ENCODE assay signal across 8 cellular contexts in genomic region chr2:172086349-172087190, GRCh38. TPM values are rescaled to one million over a fixed set of nuclear protein-coding genes. Genes with fewer than 3 reads are reported as not detected.
DNase-seq lines count a peak whose midpoint lies in the region; ATAC-seq and TF ChIP-seq lines count a peak whose summit lies in the region.

No MANE protein-coding gene starts in this region.

- intact Hi-C loops in CD14-positive monocyte (cut with micrococcal nuclease) (no loop called here), posterior vena cava (cut with DNase I) (no loop called here)

- H3K27ac Mint-ChIP-seq in CD14-positive monocyte (peak overlapping the region in 2 of 7 donors; percentile 35 to 46), progenitor cell of endocrine pancreas (no peak overlapping the region)

- H3K4me1 Mint-ChIP-seq in CD14-positive monocyte, result peaks cover 74% of the 10 kb centered on the region
- H3K4me1 Mint-ChIP-seq in progenitor cell of endocrine pancreas (ENCODE audit: low read depth), result peaks cover 11% of the 10 kb centered on the region

- H3K4me3 ChIP-seq in H7 (ENCODE audit: insufficient read depth, low read depth, low read length), result peak overlapping the region; percentile 17

- H3K36me3 Mint-ChIP-seq in CD14-positive monocyte, result peaks cover 20 to 29% of the 10 kb centered on the region in 2 donors
- no peaks in the 10 kb centered on the region for H3K36me3 Mint-ChIP-seq in progenitor cell of endocrine pancreas (ENCODE audit: insufficient read depth)

- H3K27me3 ChIP-seq in H7 (ENCODE audit: control insufficient read depth, insufficient read depth, low read length), result peaks cover 99% of the 10 kb centered on the region

- H3K27me3 Mint-ChIP-seq in CD14-positive monocyte (ENCODE audit: low read depth in 3 of 3) (peaks cover 94 to 98% (median 98%) of the 10 kb centered on the region in 3 donors), progenitor cell of endocrine pancreas (peaks cover 98% of the 10 kb centered on the region)

- peaks cover 0 to 75% (median 55%) of the 10 kb centered on the region in 7 donors for H3K9me3 Mint-ChIP-seq in CD14-positive monocyte
- no peaks in the 10 kb centered on the region for H3K9me3 Mint-ChIP-seq in progenitor cell of endocrine pancreas (ENCODE audit: low read depth)

- DNase-seq in CD14-positive monocyte (ENCODE audit: low spot score) (no peak), H7 (peak; percentile 89), T-helper 9 cell (peak; percentile 50), progenitor cell of endocrine pancreas (ENCODE audit: low spot score, unreplicated experiment) (no peak), NCI-H2227 treated with DMSO at 0.1 percent for 48 hours (lab: John Stamatoyannopoulos, UW) (no peak), posterior vena cava (ENCODE audit: low spot score) (no peak)
- DNase-seq in effector CD8-positive, alpha-beta T cell (lab: John Stamatoyannopoulos, UW), result peak; percentile 43

- peak; percentile 26 for TF ChIP-seq CTCF in CD14-positive monocyte (IDR thresholded peaks at IDR 0.05)
- TF ChIP-seq CTCF in progenitor cell of endocrine pancreas (IDR thresholded peaks at IDR 0.05; ENCODE audit: unreplicated experiment), result peak; percentile 49

- H3K4me3 Mint-ChIP-seq in CD14-positive monocyte, result peak overlapping the region; percentile 82 to 91
- peak overlapping the region; percentile 54 for H3K4me3 Mint-ChIP-seq in progenitor cell of endocrine pancreas (ENCODE audit: low read depth)

- ATAC-seq in HG03135 (IDR thresholded peaks at IDR 0.05; ENCODE audit: unreplicated experiment), result no peak

- no peaks in the 10 kb centered on the region for H3K36me3 ChIP-seq in H7 (replicated peaks; ENCODE audit: control insufficient read depth, insufficient read depth, low read length)

RNA-seq across cellular contexts. Expression of gene DLX1, which starts 1.3 kb away (rescaled TPM):
- not detected for polyA plus RNA-seq in CD14-positive monocyte
- total RNA-seq in H7 (2014; rRNA removed; shearing (Covaris generic)), result 0.26 TPM in 1 of 2 replicates, not detected in the other
- total RNA-seq in progenitor cell of endocrine pancreas (1.7 and 4.1 TPM in 2 replicates), posterior vena cava (not detected)

RNA-seq across cellular contexts. Expression of gene DLX2, which starts 16.1 kb away (rescaled TPM):
- polyA plus RNA-seq in CD14-positive monocyte, result not detected
- total RNA-seq in H7 (2014; rRNA removed; shearing (Covaris generic)), result not detected in 2 replicates
- 1.7 and 3.4 TPM in 2 replicates for total RNA-seq in progenitor cell of endocrine pancreas
- total RNA-seq in posterior vena cava, result not detected

Comparison
In these comparisons a context has a peak if more than half of its experiments do, and no peak if none do; other contexts are left out.
1. DNase-seq: peak in H7 (single experiment), T-helper 9 cell (single experiment) and effector CD8-positive, alpha-beta T cell (single experiment); none in CD14-positive monocyte (single experiment), progenitor cell of endocrine pancreas (single experiment), NCI-H2227 treated with DMSO at 0.1 percent for 48 hours (single experiment) and posterior vena cava (single experiment).